Comparison of ENCODE assay signal across 1 cellular context in the genomic region with DNA sequence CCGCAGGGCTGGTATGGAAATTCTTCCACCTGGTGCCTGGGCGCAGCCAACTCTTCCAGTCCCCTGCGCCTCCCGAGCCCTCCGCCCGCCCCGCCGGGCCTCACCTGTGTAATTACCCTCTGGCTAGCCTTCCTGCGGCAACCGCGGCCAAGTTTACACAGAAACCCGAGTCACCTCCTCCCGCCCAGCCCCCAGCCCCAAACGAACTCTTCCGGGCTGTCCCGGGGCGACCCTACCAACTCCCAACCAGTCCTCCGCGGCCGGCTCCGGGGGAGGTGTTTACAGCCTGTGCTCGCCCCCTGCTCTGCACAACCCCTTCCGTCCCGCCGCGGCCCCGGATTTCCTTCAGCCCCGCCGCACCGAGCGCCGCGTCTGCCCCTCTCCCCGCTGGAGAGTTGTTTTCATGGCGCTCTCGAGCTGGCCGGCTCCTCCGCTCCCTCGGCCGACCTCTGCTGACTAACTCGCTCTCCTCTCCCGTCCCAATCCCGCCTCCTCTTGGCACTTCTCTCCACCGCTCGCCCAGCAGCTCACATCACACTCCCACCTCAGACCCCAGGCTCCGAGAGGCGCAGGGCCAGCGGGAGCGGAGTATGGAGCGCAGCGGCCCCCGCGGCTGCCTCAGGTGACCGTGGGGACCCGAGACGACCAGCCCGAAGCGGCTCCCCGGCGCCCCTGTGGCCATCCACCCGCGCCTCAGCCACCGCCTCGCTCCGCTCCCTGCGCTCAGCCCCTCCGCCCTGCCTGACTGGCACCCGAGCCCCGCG.
TF ChIP-seq lines count a peak whose summit lies in the region.

No MANE protein-coding gene starts in this region.

TF ChIP-seq in K562, 482 proteins besides CTCF, POLR2A, EP300 and RAD21 (continued from another document and continues in another):
- TF ChIP-seq, protein P1, sequence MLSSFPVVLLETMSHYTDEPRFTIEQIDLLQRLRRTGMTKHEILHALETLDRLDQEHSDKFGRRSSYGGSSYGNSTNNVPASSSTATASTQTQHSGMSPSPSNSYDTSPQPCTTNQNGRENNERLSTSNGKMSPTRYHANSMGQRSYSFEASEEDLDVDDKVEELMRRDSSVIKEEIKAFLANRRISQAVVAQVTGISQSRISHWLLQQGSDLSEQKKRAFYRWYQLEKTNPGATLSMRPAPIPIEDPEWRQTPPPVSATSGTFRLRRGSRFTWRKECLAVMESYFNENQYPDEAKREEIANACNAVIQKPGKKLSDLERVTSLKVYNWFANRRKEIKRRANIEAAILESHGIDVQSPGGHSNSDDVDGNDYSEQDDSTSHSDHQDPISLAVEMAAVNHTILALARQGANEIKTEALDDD (IDR thresholded peaks at IDR 0.05) = no peak
- TF ChIP-seq, protein P2, sequence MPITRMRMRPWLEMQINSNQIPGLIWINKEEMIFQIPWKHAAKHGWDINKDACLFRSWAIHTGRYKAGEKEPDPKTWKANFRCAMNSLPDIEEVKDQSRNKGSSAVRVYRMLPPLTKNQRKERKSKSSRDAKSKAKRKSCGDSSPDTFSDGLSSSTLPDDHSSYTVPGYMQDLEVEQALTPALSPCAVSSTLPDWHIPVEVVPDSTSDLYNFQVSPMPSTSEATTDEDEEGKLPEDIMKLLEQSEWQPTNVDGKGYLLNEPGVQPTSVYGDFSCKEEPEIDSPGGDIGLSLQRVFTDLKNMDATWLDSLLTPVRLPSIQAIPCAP (CRISPR knock-in tag; IDR thresholded peaks at IDR 0.05; ENCODE audit: borderline replicate concordance) = no peak
- TF ChIP-seq PHF21A (IDR thresholded peaks at IDR 0.05; ENCODE audit: borderline replicate concordance, low read depth) (0 out of 2 replicates have a peak, but pooled peaks have one; percentile 12), ZNF175 (CRISPR knock-in tag; IDR thresholded peaks at IDR 0.05; ENCODE audit: low read depth) (no peak), OTX1 (CRISPR knock-in tag; IDR thresholded peaks at IDR 0.05) (0 out of 2 replicates have a peak, but pooled peaks have one; percentile 11), ZNF444 (CRISPR knock-in tag; IDR thresholded peaks at IDR 0.05) (no peak), MYC (IDR thresholded peaks at IDR 0.05; ENCODE audit: low read depth, low read length) (0 out of 2 replicates have a peak, but pooled peaks have one; percentile 3), MYC (CRISPR knock-in tag; IDR thresholded peaks at IDR 0.05; ENCODE audit: borderline replicate concordance, low read depth) (no peak), CHD1 (IDR thresholded peaks at IDR 0.05; ENCODE audit: low read length) (peak; percentile 76), KDM5B (IDR thresholded peaks at IDR 0.05; ENCODE audit: insufficient replicate concordance, low read depth, low read length) (peak; percentile 53), PHF8 (IDR thresholded peaks at IDR 0.05; ENCODE audit: borderline replicate concordance, low read length) (peak; percentile 44; the same call in 1 of the 2 replicates), SMARCE1 (IDR thresholded peaks at IDR 0.05) (no peak), RBFOX2 (IDR thresholded peaks at IDR 0.05; ENCODE audit: low read depth, low read length) (peak; percentile 74), MAZ (CRISPR knock-in tag; conservative IDR thresholded peaks at IDR 0.05 in 1 of 2, IDR thresholded peaks at IDR 0.05 in 1 of 2) (peak; percentile 9 to 28; a peak in 2 of 4 replicates), HMG20B (CRISPR knock-in tag; IDR thresholded peaks at IDR 0.05) (no peak), JUNB (CRISPR knock-in tag; conservative IDR thresholded peaks at IDR 0.05) (no peak), PRMT5 (CRISPR knock-in tag; IDR thresholded peaks at IDR 0.05) (no peak), KAT7 (CRISPR knock-in tag; IDR thresholded peaks at IDR 0.05; ENCODE audit: borderline replicate concordance) (peak; percentile 73; the same call in 1 of the 2 replicates), POLR2G (IDR thresholded peaks at IDR 0.05; ENCODE audit: low read depth, low read length) (peak; percentile 76), CREM (IDR thresholded peaks at IDR 0.05; ENCODE audit: low read depth) (no peak), ZNF239 (CRISPR knock-in tag; IDR thresholded peaks at IDR 0.05) (no peak), ZFPM2 (CRISPR knock-in tag; IDR thresholded peaks at IDR 0.05) (no peak), NRF1 (conservative IDR thresholded peaks at IDR 0.05 in 1 of 2, IDR thresholded peaks at IDR 0.05 in 1 of 2) (0 out of 4 replicates have a peak, but pooled peaks have one; percentile 11 to 27)
- TF ChIP-seq, protein P3, sequence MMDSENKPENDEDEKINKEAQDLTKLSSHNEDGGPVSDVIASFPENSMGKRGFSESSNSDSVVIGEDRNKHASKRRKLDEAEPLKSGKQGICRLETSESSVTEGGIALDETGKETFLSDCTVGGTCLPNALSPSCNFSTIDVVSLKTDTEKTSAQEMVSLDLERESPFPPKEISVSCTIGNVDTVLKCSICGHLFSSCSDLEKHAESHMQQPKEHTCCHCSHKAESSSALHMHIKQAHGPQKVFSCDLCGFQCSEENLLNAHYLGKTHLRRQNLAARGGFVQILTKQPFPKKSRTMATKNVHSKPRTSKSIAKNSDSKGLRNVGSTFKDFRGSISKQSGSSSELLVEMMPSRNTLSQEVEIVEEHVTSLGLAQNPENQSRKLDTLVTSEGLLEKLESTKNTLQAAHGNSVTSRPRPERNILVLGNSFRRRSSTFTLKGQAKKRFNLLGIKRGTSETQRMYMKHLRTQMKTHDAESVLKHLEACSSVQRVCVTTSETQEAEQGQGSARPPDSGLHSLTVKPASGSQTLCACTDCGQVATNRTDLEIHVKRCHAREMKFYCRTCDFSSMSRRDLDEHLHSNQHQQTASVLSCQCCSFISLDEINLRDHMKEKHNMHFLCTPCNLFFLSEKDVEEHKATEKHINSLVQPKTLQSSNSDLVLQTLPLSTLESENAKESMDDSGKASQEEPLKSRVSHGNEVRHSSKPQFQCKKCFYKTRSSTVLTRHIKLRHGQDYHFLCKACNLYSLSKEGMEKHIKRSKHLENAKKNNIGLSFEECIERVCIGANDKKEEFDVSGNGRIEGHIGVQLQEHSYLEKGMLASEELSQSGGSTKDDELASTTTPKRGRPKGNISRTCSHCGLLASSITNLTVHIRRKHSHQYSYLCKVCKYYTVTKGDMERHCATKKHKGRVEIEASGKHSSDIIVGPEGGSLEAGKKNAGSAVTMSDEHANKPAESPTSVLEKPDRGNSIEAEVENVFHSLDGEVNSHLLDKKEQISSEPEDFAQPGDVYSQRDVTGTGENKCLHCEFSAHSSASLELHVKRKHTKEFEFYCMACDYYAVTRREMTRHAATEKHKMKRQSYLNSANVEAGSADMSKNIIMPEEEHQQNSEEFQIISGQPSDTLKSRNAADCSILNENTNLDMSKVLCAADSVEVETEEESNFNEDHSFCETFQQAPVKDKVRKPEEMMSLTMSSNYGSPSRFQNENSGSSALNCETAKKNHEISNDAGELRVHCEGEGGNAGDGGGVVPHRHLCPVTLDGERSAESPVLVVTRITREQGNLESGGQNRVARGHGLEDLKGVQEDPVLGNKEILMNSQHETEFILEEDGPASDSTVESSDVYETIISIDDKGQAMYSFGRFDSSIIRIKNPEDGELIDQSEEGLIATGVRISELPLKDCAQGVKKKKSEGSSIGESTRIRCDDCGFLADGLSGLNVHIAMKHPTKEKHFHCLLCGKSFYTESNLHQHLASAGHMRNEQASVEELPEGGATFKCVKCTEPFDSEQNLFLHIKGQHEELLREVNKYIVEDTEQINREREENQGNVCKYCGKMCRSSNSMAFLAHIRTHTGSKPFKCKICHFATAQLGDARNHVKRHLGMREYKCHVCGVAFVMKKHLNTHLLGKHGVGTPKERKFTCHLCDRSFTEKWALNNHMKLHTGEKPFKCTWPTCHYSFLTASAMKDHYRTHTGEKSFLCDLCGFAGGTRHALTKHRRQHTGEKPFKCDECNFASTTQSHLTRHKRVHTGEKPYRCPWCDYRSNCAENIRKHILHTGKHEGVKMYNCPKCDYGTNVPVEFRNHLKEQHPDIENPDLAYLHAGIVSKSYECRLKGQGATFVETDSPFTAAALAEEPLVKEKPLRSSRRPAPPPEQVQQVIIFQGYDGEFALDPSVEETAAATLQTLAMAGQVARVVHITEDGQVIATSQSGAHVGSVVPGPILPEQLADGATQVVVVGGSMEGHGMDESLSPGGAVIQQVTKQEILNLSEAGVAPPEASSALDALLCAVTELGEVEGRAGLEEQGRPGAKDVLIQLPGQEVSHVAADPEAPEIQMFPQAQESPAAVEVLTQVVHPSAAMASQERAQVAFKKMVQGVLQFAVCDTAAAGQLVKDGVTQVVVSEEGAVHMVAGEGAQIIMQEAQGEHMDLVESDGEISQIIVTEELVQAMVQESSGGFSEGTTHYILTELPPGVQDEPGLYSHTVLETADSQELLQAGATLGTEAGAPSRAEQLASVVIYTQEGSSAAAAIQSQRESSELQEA (IDR thresholded peaks at IDR 0.05; ENCODE audit: low read depth) = no peak
- TF ChIP-seq, protein P4, sequence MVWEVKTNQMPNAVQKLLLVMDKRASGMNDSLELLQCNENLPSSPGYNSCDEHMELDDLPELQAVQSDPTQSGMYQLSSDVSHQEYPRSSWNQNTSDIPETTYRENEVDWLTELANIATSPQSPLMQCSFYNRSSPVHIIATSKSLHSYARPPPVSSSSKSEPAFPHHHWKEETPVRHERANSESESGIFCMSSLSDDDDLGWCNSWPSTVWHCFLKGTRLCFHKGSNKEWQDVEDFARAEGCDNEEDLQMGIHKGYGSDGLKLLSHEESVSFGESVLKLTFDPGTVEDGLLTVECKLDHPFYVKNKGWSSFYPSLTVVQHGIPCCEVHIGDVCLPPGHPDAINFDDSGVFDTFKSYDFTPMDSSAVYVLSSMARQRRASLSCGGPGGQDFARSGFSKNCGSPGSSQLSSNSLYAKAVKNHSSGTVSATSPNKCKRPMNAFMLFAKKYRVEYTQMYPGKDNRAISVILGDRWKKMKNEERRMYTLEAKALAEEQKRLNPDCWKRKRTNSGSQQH (CRISPR knock-in tag; IDR thresholded peaks at IDR 0.05) = no peak; the same call in 1 of the 2 replicates
- TF ChIP-seq, protein P5, sequence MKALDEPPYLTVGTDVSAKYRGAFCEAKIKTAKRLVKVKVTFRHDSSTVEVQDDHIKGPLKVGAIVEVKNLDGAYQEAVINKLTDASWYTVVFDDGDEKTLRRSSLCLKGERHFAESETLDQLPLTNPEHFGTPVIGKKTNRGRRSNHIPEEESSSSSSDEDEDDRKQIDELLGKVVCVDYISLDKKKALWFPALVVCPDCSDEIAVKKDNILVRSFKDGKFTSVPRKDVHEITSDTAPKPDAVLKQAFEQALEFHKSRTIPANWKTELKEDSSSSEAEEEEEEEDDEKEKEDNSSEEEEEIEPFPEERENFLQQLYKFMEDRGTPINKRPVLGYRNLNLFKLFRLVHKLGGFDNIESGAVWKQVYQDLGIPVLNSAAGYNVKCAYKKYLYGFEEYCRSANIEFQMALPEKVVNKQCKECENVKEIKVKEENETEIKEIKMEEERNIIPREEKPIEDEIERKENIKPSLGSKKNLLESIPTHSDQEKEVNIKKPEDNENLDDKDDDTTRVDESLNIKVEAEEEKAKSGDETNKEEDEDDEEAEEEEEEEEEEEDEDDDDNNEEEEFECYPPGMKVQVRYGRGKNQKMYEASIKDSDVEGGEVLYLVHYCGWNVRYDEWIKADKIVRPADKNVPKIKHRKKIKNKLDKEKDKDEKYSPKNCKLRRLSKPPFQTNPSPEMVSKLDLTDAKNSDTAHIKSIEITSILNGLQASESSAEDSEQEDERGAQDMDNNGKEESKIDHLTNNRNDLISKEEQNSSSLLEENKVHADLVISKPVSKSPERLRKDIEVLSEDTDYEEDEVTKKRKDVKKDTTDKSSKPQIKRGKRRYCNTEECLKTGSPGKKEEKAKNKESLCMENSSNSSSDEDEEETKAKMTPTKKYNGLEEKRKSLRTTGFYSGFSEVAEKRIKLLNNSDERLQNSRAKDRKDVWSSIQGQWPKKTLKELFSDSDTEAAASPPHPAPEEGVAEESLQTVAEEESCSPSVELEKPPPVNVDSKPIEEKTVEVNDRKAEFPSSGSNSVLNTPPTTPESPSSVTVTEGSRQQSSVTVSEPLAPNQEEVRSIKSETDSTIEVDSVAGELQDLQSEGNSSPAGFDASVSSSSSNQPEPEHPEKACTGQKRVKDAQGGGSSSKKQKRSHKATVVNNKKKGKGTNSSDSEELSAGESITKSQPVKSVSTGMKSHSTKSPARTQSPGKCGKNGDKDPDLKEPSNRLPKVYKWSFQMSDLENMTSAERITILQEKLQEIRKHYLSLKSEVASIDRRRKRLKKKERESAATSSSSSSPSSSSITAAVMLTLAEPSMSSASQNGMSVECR (CRISPR knock-in tag; IDR thresholded peaks at IDR 0.05) = peak; percentile 33
- TF ChIP-seq, protein P6, sequence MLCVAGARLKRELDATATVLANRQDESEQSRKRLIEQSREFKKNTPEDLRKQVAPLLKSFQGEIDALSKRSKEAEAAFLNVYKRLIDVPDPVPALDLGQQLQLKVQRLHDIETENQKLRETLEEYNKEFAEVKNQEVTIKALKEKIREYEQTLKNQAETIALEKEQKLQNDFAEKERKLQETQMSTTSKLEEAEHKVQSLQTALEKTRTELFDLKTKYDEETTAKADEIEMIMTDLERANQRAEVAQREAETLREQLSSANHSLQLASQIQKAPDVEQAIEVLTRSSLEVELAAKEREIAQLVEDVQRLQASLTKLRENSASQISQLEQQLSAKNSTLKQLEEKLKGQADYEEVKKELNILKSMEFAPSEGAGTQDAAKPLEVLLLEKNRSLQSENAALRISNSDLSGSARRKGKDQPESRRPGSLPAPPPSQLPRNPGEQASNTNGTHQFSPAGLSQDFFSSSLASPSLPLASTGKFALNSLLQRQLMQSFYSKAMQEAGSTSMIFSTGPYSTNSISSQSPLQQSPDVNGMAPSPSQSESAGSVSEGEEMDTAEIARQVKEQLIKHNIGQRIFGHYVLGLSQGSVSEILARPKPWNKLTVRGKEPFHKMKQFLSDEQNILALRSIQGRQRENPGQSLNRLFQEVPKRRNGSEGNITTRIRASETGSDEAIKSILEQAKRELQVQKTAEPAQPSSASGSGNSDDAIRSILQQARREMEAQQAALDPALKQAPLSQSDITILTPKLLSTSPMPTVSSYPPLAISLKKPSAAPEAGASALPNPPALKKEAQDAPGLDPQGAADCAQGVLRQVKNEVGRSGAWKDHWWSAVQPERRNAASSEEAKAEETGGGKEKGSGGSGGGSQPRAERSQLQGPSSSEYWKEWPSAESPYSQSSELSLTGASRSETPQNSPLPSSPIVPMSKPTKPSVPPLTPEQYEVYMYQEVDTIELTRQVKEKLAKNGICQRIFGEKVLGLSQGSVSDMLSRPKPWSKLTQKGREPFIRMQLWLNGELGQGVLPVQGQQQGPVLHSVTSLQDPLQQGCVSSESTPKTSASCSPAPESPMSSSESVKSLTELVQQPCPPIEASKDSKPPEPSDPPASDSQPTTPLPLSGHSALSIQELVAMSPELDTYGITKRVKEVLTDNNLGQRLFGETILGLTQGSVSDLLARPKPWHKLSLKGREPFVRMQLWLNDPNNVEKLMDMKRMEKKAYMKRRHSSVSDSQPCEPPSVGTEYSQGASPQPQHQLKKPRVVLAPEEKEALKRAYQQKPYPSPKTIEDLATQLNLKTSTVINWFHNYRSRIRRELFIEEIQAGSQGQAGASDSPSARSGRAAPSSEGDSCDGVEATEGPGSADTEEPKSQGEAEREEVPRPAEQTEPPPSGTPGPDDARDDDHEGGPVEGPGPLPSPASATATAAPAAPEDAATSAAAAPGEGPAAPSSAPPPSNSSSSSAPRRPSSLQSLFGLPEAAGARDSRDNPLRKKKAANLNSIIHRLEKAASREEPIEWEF (CRISPR knock-in tag; IDR thresholded peaks at IDR 0.05) = no peak
- TF ChIP-seq, protein P7, sequence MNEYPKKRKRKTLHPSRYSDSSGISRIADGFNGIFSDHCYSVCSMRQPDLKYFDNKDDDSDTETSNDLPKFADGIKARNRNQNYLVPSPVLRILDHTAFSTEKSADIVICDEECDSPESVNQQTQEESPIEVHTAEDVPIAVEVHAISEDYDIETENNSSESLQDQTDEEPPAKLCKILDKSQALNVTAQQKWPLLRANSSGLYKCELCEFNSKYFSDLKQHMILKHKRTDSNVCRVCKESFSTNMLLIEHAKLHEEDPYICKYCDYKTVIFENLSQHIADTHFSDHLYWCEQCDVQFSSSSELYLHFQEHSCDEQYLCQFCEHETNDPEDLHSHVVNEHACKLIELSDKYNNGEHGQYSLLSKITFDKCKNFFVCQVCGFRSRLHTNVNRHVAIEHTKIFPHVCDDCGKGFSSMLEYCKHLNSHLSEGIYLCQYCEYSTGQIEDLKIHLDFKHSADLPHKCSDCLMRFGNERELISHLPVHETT (CRISPR knock-in tag; conservative IDR thresholded peaks at IDR 0.05 in 1 of 2, IDR thresholded peaks at IDR 0.05 in 1 of 2) = no peak
